In the genomic region with DNA sequence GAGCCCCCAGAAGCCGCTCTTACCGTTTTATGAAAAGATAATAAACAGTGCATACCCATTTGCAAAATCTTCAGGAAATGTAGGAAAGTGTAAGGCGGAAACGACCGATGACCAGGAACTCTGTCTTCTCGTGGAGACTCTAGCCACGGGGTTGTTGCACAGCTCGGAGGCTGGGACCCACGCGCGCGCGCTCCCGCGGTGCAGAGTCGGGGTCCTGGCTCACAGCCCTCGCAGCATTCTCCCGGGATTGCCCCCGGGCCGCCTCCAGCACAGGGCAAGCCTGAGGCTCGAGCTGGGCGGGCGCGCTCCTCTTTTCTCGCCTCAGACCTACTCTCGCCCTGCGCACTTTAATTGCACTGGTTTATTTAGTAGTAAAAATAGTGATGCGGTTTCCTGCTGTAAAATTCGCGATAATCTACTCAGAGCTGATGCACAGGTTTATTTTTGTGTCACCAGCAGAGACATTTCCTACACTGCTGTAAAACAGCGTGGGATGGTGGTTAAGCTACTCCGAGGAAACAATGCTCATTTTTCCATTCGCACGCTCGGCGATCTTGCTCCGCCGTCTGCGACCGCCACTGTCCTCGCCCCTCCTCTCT, we compare ENCODE assay signal across 6 cellular contexts. TPM values are rescaled to one million over a fixed set of nuclear protein-coding genes. Genes with fewer than 3 reads are reported as not detected.
A peak's percentile ranks its signal among the peaks of the same experiment; 100 is the strongest.
DNase-seq lines count a peak whose midpoint lies in the region; ATAC-seq and TF ChIP-seq lines count a peak whose summit lies in the region.

No MANE protein-coding gene starts in this region.

- H3K36me3 ChIP-seq in RWPE2 (ENCODE audit: low read depth) (0 out of 2 replicates have a peak, but pooled peaks cover 3% of the 10 kb centered on the region), gastrocnemius medialis (no peaks in the 10 kb centered on the region)
- no peaks in the 10 kb centered on the region for H3K36me3 ChIP-seq in effector memory CD4-positive, alpha-beta T cell (ENCODE audit: control insufficient read depth, insufficient read depth, low read length)

- CTCF ChIA-PET in GM10248 (lab: Yijun Ruan, JAX) = interaction anchor here (0.8 to 9.1 kb wide), 8 partner anchors 9 to 36 kb away, joined by 3 to 109 read pairs (median 3); a partner anchor contains a TSS

- no peak for DNase-seq in RWPE2 (ENCODE audit: low spot score)
- peak in 2 of 3 donors; percentile 36 to 37 for DNase-seq in effector memory CD4-positive, alpha-beta T cell
- no peak for DNase-seq in gastrocnemius medialis
- no peak for DNase-seq in nucleus accumbens (lab: John Stamatoyannopoulos, UW)
- no peak for DNase-seq in GM10248 (ENCODE audit: extremely low spot score)

- TF ChIP-seq POLR2A in gastrocnemius medialis (IDR thresholded peaks at IDR 0.05) = no peak

- no peaks in the 10 kb centered on the region for H3K9me3 ChIP-seq in RWPE2 (ENCODE audit: severe bottlenecking)
- no peaks in the 10 kb centered on the region for H3K9me3 ChIP-seq in effector memory CD4-positive, alpha-beta T cell (ENCODE audit: control insufficient read depth, low read length)
- no peaks in the 10 kb centered on the region for H3K9me3 ChIP-seq in gastrocnemius medialis

- intact Hi-C loops in gastrocnemius medialis (cut with DNase I; ENCODE audit: low total_unique reads) = loop anchor here (2.0 to 10.0 kb wide), 2 partner anchors 325 to 381 kb away; a partner anchor contains a TSS

- H3K4me3 ChIP-seq in RWPE2 (ENCODE audit: severe bottlenecking) (peak overlapping the region; percentile 68), gastrocnemius medialis (peak overlapping the region; percentile 67 to 97 (median 77))
- H3K4me3 ChIP-seq in effector memory CD4-positive, alpha-beta T cell (ENCODE audit: insufficient read depth, low read depth, low read length, poor library complexity, severe bottlenecking) = peak overlapping the region; percentile 97

- no peaks in the 10 kb centered on the region for H3K27me3 ChIP-seq in RWPE2 (ENCODE audit: insufficient read depth, poor library complexity, severe bottlenecking)
- H3K27me3 ChIP-seq in effector memory CD4-positive, alpha-beta T cell (replicated peaks; ENCODE audit: control insufficient read depth, insufficient read depth, low read length, poor library complexity, severe bottlenecking) = no peaks in the 10 kb centered on the region
- no peaks in the 10 kb centered on the region for H3K27me3 ChIP-seq in gastrocnemius medialis

- ATAC-seq in RWPE2 (ENCODE audit: low read depth) (peak; percentile 2; the same call in 1 of the 3 replicates), gastrocnemius medialis (no peak), GM21737 (IDR thresholded peaks at IDR 0.05; ENCODE audit: unreplicated experiment) (no peak)

- POLR2A ChIA-PET in GM10248 (lab: Yijun Ruan, JAX) = interaction anchor here (0.7 to 2.2 kb wide), 3 partner anchors 18 to 66 kb away, joined by 3 to 8 read pairs (median 4); no protein-coding TSS in a partner anchor

- no peak for TF ChIP-seq CTCF in RWPE2 (IDR thresholded peaks at IDR 0.05; ENCODE audit: poor library complexity, severe bottlenecking)
- TF ChIP-seq CTCF in gastrocnemius medialis (IDR thresholded peaks at IDR 0.05 in 4 of 5, conservative IDR thresholded peaks at IDR 0.05 in 1 of 5) = no peak
- no peak for TF ChIP-seq CTCF in GM10248 (IDR thresholded peaks at IDR 0.05; ENCODE audit: control extremely low read depth, extremely low read depth, low read depth, missing control alignments)

- H3K4me1 ChIP-seq in RWPE2 (ENCODE audit: insufficient read depth, poor library complexity, severe bottlenecking) (peaks cover 12% of the 10 kb centered on the region), gastrocnemius medialis (peaks cover 11 to 22% of the 10 kb centered on the region in 2 donors)
- peaks cover 10% of the 10 kb centered on the region for H3K4me1 ChIP-seq in effector memory CD4-positive, alpha-beta T cell (ENCODE audit: control insufficient read depth, insufficient read depth, low read length, poor library complexity, severe bottlenecking)

- in situ Hi-C loops in gastrocnemius medialis (cut with MboI; ENCODE audit: low sequenced_read_pairs in 4 of 4) = loop anchor here in 2 of 4 donors (10.0 kb wide), 1 partner anchor 75 kb away; a partner anchor contains a TSS

- H3K27ac ChIP-seq in RWPE2 (ENCODE audit: poor library complexity, severe bottlenecking) = peak overlapping the region; percentile 40
- peak overlapping the region; percentile 73 for H3K27ac ChIP-seq in effector memory CD4-positive, alpha-beta T cell (ENCODE audit: insufficient read depth, low read length, poor library complexity, severe bottlenecking)
- peak overlapping the region; percentile 89 to 98 (median 93) for H3K27ac ChIP-seq in gastrocnemius medialis

RNA-seq across cellular contexts. Expression of a gene that starts 15.5 kb away (rescaled TPM):
- total RNA-seq in gastrocnemius medialis = 10 to 100 TPM; 27.9 to 58.4 (median 47.1) TPM

RNA-seq across cellular contexts. Expression of a gene that starts 33.6 kb away (rescaled TPM):
- total RNA-seq in gastrocnemius medialis = 10 to 100 TPM; 15.6 to 23.5 (median 21.6) TPM

RNA-seq across cellular contexts. Expression of a gene that starts 42.1 kb away (rescaled TPM):
- total RNA-seq in gastrocnemius medialis = not detected

RNA-seq across cellular contexts. Expression of a gene that starts 54.2 kb away (rescaled TPM):
- total RNA-seq in gastrocnemius medialis = 1,000 to 10,000 TPM; 1,697 to 2,187 (median 1,957) TPM

RNA-seq across cellular contexts. Expression of a gene that starts 58.5 kb away (rescaled TPM):
- total RNA-seq in gastrocnemius medialis = not detected

Comparison
In these comparisons a context has a peak if more than half of its experiments do, and no peak if none do; other contexts are left out.
1. DNase-seq: peak in effector memory CD4-positive, alpha-beta T cell (2 of 3); none in RWPE2 (single experiment), gastrocnemius medialis (0 of 2), nucleus accumbens (0 of 56) and GM10248 (single experiment).
2. H3K27ac ChIP-seq: peak in every context shown above with its lines; median percentile 93 in gastrocnemius medialis; 73 in effector memory CD4-positive, alpha-beta T cell; 40 in RWPE2.
3. Peak in every context shown above with its lines, with median percentiles within 50 percentile points of each other: H3K4me3 ChIP-seq.